In the genomic region with DNA sequence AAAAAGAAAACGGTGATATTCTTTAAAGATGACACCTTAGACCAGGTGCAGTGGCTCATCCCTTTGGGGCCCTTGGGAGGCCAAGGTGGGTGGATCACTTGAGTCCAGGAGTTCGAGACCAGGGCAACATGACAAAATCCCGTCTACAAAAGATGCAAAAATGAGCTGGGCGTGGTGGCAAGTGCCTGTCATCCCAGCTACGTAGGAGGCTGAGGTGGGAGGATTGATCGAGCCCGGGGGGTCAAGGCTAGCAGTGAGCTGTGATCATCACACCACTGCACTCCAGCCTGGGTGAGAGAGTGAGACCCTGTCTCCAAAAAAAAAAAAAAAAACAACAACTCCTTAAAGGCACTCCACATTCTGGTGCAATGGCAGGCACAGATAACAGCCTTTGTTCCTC, we compare ENCODE assay signal across 1 cellular context.
TF ChIP-seq lines count a peak whose summit lies in the region.

No MANE protein-coding gene starts in this region.

TF ChIP-seq in WTC11, 78 proteins besides CTCF, POLR2A, EP300 and RAD21 (continued from another document):
- TF ChIP-seq, protein P1, sequence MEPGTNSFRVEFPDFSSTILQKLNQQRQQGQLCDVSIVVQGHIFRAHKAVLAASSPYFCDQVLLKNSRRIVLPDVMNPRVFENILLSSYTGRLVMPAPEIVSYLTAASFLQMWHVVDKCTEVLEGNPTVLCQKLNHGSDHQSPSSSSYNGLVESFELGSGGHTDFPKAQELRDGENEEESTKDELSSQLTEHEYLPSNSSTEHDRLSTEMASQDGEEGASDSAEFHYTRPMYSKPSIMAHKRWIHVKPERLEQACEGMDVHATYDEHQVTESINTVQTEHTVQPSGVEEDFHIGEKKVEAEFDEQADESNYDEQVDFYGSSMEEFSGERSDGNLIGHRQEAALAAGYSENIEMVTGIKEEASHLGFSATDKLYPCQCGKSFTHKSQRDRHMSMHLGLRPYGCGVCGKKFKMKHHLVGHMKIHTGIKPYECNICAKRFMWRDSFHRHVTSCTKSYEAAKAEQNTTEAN (CRISPR knock-in tag; IDR thresholded peaks at IDR 0.05) = no peak
- no peak for TF ChIP-seq NR2C2 (CRISPR knock-in tag; IDR thresholded peaks at IDR 0.05)
- TF ChIP-seq, protein P2, sequence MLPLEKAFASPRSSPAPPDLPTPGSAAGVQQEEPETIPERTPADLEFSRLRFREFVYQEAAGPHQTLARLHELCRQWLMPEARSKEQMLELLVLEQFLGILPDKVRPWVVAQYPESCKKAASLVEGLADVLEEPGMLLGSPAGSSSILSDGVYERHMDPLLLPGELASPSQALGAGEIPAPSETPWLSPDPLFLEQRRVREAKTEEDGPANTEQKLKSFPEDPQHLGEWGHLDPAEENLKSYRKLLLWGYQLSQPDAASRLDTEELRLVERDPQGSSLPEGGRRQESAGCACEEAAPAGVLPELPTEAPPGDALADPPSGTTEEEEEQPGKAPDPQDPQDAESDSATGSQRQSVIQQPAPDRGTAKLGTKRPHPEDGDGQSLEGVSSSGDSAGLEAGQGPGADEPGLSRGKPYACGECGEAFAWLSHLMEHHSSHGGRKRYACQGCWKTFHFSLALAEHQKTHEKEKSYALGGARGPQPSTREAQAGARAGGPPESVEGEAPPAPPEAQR (CRISPR knock-in tag; IDR thresholded peaks at IDR 0.05) = no peak
- no peak for TF ChIP-seq ZNF121 (CRISPR knock-in tag; IDR thresholded peaks at IDR 0.05)
- TF ChIP-seq KAT7 (CRISPR knock-in tag; IDR thresholded peaks at IDR 0.05; ENCODE audit: borderline replicate concordance) = no peak
